Comparison of ENCODE assay signal across 8 cellular contexts in genomic region chr22:36331912-36332622, GRCh38. TPM values are rescaled to one million over a fixed set of nuclear protein-coding genes. Genes with fewer than 3 reads are reported as not detected.
DNase-seq lines count a peak whose midpoint lies in the region; ATAC-seq, FAIRE-seq and TF ChIP-seq lines count a peak whose summit lies in the region.

No MANE protein-coding gene starts in this region.

- peak overlapping the region; percentile 65; the same call in 1 of the 2 replicates for H3K9ac ChIP-seq in SK-N-SH
- H3K9ac ChIP-seq in K562 (ENCODE audit: insufficient read depth in 1 of 2, low read depth in 2 of 2, low read length in 2 of 2): peak overlapping the region; percentile 67 to 83

- H3K27me3 ChIP-seq in SK-N-SH (ENCODE audit: insufficient read depth) (no peaks in the 10 kb centered on the region), K562 (ENCODE audit: control insufficient read depth in 2 of 2, insufficient read depth in 2 of 2, low read length in 2 of 2) (no peaks in the 10 kb centered on the region)

- CTCF ChIA-PET in SK-N-SH (lab: Yijun Ruan, JAX): interaction anchor here (1.0 to 4.9 kb wide), 5 partner anchors 21 to 139 kb away, joined by 3 to 34 read pairs (median 6); no protein-coding TSS in a partner anchor
- CTCF ChIA-PET in K562 (lab: Yijun Ruan, JAX; ENCODE audit: low intra/inter-chr PET ratio): no interaction called here

- POLR2A ChIA-PET in SK-N-SH (lab: Yijun Ruan, JAX) (interaction anchor here (1.3 to 2.2 kb wide), 2 partner anchors 56 to 150 kb away, joined by 4 to 7 read pairs; partner anchors contain the start of gene MYH9), K562 (lab: Yijun Ruan, JAX) (interaction anchor here (0.5 to 0.7 kb wide), 3 partner anchors 90 to 931 kb away, joined by 3 read pairs; no protein-coding TSS in a partner anchor)

- H4K20me1 ChIP-seq in SK-N-SH (ENCODE audit: insufficient read depth) (peaks cover 3% of the 10 kb centered on the region; the same call in 1 of the 2 replicates), K562 (replicated peaks; ENCODE audit: control insufficient read depth, insufficient read depth, low read length) (no peaks in the 10 kb centered on the region)

- H2AFZ ChIP-seq in SK-N-SH (ENCODE audit: low read depth) (no peak overlapping the region), K562 (ENCODE audit: low read depth, low read length) (no peak overlapping the region)

- H3K4me2 ChIP-seq in SK-N-SH: peak overlapping the region; percentile 63
- H3K4me2 ChIP-seq in K562 (ENCODE audit: insufficient read depth, low read length): peak overlapping the region; percentile 8; the same call in 1 of the 2 replicates

- peaks cover 35 to 43% of the 10 kb centered on the region in 2 experiments for H3K36me3 ChIP-seq in SK-N-SH (replicated peaks in 1 of 2; ENCODE audit: control insufficient read depth in 1 of 2, insufficient read depth in 2 of 2, low read length in 1 of 2)
- peaks cover 76% of the 10 kb centered on the region for H3K36me3 ChIP-seq in K562 (ENCODE audit: control insufficient read depth, insufficient read depth, low read length)

- H3K4me3 ChIP-seq in SK-N-SH (ENCODE audit: low read depth in 2 of 2, low read length in 1 of 2): no peak overlapping the region
- no peak overlapping the region for H3K4me3 ChIP-seq in K562

- no peak for TF ChIP-seq CTCF in SK-N-SH (IDR thresholded peaks at IDR 0.05)
- no peak for TF ChIP-seq CTCF in K562 (IDR thresholded peaks at IDR 0.05 in 2 of 3, conservative IDR thresholded peaks at IDR 0.05 in 1 of 3; ENCODE audit: insufficient read depth in 2 of 3, low read depth in 1 of 3, low read length in 3 of 3)

- H3K27ac ChIP-seq in SK-N-SH (ENCODE audit: low read depth in 2 of 2, low read length in 1 of 2): peak overlapping the region; percentile 88 to 98
- peak overlapping the region; percentile 91 for H3K27ac ChIP-seq in K562 (ENCODE audit: extremely low read depth, low read depth, low read length)

- peaks cover 5% of the 10 kb centered on the region for H3K9me1 ChIP-seq in K562 (ENCODE audit: control insufficient read depth, insufficient read depth, low read length)

- H3K9me3 ChIP-seq in SK-N-SH: no peaks in the 10 kb centered on the region
- H3K9me3 ChIP-seq in K562 (replicated peaks; ENCODE audit: control insufficient read depth, insufficient read depth, low read depth, low read length): no peaks in the 10 kb centered on the region

- BruUV-seq in K562 (replicated peaks; lab: Mats Ljungman, UMichigan): TSS peak; percentile 76

- TF ChIP-seq POLR2A in K562 (conservative IDR thresholded peaks at IDR 0.05): no peak

- WGBS in SK-N-SH (ENCODE audit: low lambda C conversion rate): 32% methylated on average over 14 of the region's 15 CpGs
- 86% methylated on average over 12 of the region's 15 CpGs for WGBS in K562 (ENCODE audit: insufficient coverage, low coverage, missing lambda C conversion rate)

- H3K4me1 ChIP-seq in SK-N-SH (ENCODE audit: control insufficient read depth in 1 of 2, insufficient read depth in 2 of 2, low read depth in 1 of 2, low read length in 1 of 2) (peaks cover 75 to 96% of the 10 kb centered on the region in 2 experiments), K562 (replicated peaks in 1 of 2; ENCODE audit: control insufficient read depth in 2 of 2, insufficient read depth in 2 of 2, low read length in 2 of 2) (peaks cover 72 to 75% of the 10 kb centered on the region in 2 experiments)

- FAIRE-seq in K562 (lab: Jason Lieb, UNC): no peak

- in situ Hi-C loops in K562 (cut with MboI): no loop called here

- H3K9me2 ChIP-seq in SK-N-SH: no peaks in the 10 kb centered on the region

- H3F3A ChIP-seq in SK-N-SH (replicated peaks; ENCODE audit: insufficient read depth): peaks cover 90% of the 10 kb centered on the region

- H3K79me2 ChIP-seq in SK-N-SH (ENCODE audit: insufficient read depth) (peaks cover 99% of the 10 kb centered on the region), K562 (ENCODE audit: control insufficient read depth, insufficient read depth, low read length) (peaks cover 59% of the 10 kb centered on the region)

- TF ChIP-seq EP300 in SK-N-SH (IDR thresholded peaks at IDR 0.05; ENCODE audit: borderline replicate concordance in 1 of 2, low read depth in 1 of 2, low read length in 1 of 2): peak in 1 of 2 experiments; percentile 46; a peak in 1 of 4 replicates
- TF ChIP-seq EP300 in K562 (IDR thresholded peaks at IDR 0.05; ENCODE audit: low read length): no peak

- TF ChIP-seq RAD21 in SK-N-SH (IDR thresholded peaks at IDR 0.05; ENCODE audit: low read length): peak; percentile 15; the same call in 1 of the 2 replicates
- TF ChIP-seq RAD21 in K562 (CRISPR knock-in tag; conservative IDR thresholded peaks at IDR 0.05 in 1 of 2, IDR thresholded peaks at IDR 0.05 in 1 of 2): no peak

- ATAC-seq in HG03460 (IDR thresholded peaks at IDR 0.05; ENCODE audit: unreplicated experiment) (peak; percentile 10), K562 (no peak)

- intact Hi-C loops in K562 (cut with micrococcal nuclease): loop anchor here (1.0 kb wide), 1 partner anchor 56 kb away; no protein-coding TSS in a partner anchor

- peak; percentile 58 for DNase-seq in COLO668 (lab: John Stamatoyannopoulos, UW; ENCODE audit: unreplicated experiment)
- peak; percentile 90 for DNase-seq in SK-N-SH
- no peak for DNase-seq in K562 (ENCODE audit: extremely low read depth in 1 of 4, low spot score in 3 of 4)
- DNase-seq in kidney tubule cell (ENCODE audit: low spot score): peak; percentile 73
- DNase-seq in stimulated activated CD4-positive, alpha-beta T cell treated with anti-CD3 and anti-CD28 coated beads, Interleukin-4, amount 100 ng/mL, for 4 hours: peak; percentile 42 to 44
- no peak for DNase-seq in iPS-NIHi11 (ENCODE audit: low spot score)
- no peak for DNase-seq in NCI-H2227 treated with DMSO at 0.1 percent for 48 hours (lab: John Stamatoyannopoulos, UW)

TF ChIP-seq in K562, 482 proteins besides CTCF, POLR2A, EP300 and RAD21:
- TF ChIP-seq RBFOX2 (IDR thresholded peaks at IDR 0.05; ENCODE audit: low read depth, low read length) (peak; percentile 47; the same call in 1 of the 2 replicates), ETV1 (tag; conservative IDR thresholded peaks at IDR 0.05; ENCODE audit: low read depth) (no peak), BACH1 (tag; IDR thresholded peaks at IDR 0.05) (0 out of 2 replicates have a peak, but pooled peaks have one; percentile 1), ZNF696 (CRISPR knock-in tag; conservative IDR thresholded peaks at IDR 0.05) (no peak), POLR2G (IDR thresholded peaks at IDR 0.05; ENCODE audit: low read depth, low read length) (peak; percentile 48; the same call in 1 of the 2 replicates), EGR1 (conservative IDR thresholded peaks at IDR 0.05) (no peak), SMAD3 (CRISPR knock-in tag; conservative IDR thresholded peaks at IDR 0.05) (0 out of 2 replicates have a peak, but pooled peaks have one; percentile 26), ZNF518B (CRISPR knock-in tag; IDR thresholded peaks at IDR 0.05) (no peak)

RNA-seq across cellular contexts. Expression of gene MYH9, which starts 55.7 kb away (rescaled TPM):
- polyA plus RNA-seq in SK-N-SH (2012; rRNA removed): 202 and 303 TPM in 2 replicates
- polyA plus RNA-seq in SK-N-SH (2012; cell fraction: cytosol; rRNA removed): 181 and 225 TPM in 2 replicates
- 401 and 439 TPM in 2 replicates for polyA plus RNA-seq in SK-N-SH (2012; cell fraction: nucleus; rRNA removed)
- total RNA-seq in K562 (2011; cell fraction: chromatin; rRNA removed; ENCODE audit: low replicate concordance): 136 and 261 TPM in 2 replicates
- total RNA-seq in K562 (2011; cell fraction: nucleolus; rRNA removed): 51.3 and 57.4 TPM in 2 replicates
- total RNA-seq in K562 (2011; cell fraction: nucleoplasm; rRNA removed): 65.9 and 76.0 TPM in 2 replicates
- total RNA-seq in K562 (2014; rRNA removed): 60.1 and 60.4 TPM in 2 replicates
- 24.6 and 33.6 TPM in 2 replicates for total RNA-seq in K562 (2014; rRNA removed; fragmentation: Illumina TruSeq; extraction: Trizol)
- total RNA-seq in K562 (2015; rRNA removed; fragmentation: Illumina TruSeq; extraction: Trizol): 24.1 and 30.5 TPM in 2 replicates
- 94.6 and 111 TPM in 2 replicates for total RNA-seq in K562 (2021)
- polyA plus RNA-seq in K562 (2011; rRNA removed): 24.1 and 34.2 TPM in 2 replicates
- 10.2 and 12.5 TPM in 2 replicates for polyA plus RNA-seq in K562 (2011; cell fraction: cytosol; rRNA removed)
- 32.6 and 34.6 TPM in 2 replicates for polyA plus RNA-seq in K562 (2011; cell fraction: nucleus; rRNA removed)
- 54.3 and 92.2 TPM in 2 replicates for polyA plus RNA-seq in K562 (2012)
- polyA plus RNA-seq in K562 (2014; fragmentation: Illumina TruSeq; extraction: Trizol): 31.3 and 44.5 TPM in 2 replicates
- 1 to 10 TPM in 1 of 2 experiments, under 1 TPM in 1; 0.71 to 1.3 TPM for polyA plus RNA-seq in K562 (2014; fragmentation: Nextera tagmentation; extraction: Ambion mirVana)
- polyA plus RNA-seq in K562 (2014; rRNA removed): 34.2 and 37.4 TPM in 2 replicates
- 90.2 and 122 TPM in 2 replicates for polyA minus RNA-seq in K562 (2011; rRNA and poly(A)+ RNA removed)
- polyA minus RNA-seq in K562 (2011; cell fraction: cytosol; rRNA and poly(A)+ RNA removed): 59.8 and 63.1 TPM in 2 replicates
- polyA minus RNA-seq in K562 (2011; cell fraction: nucleus; rRNA and poly(A)+ RNA removed): 20.6 and 41.5 TPM in 2 replicates

Comparison
In these comparisons a context has a peak if more than half of its experiments do, and no peak if none do; other contexts are left out.
1. DNase-seq: peak in COLO668 (single experiment), SK-N-SH (single experiment), kidney tubule cell (single experiment) and stimulated activated CD4-positive, alpha-beta T cell treated with anti-CD3 and anti-CD28 coated beads, Interleukin-4, amount 100 ng/mL, for 4 hours (2 of 2); none in K562 (0 of 4), iPS-NIHi11 (single experiment) and NCI-H2227 treated with DMSO at 0.1 percent for 48 hours (single experiment).